8 cellular contexts compared by ENCODE assay signal in genomic region chr15:74365619-74366445, GRCh38. TPM values are rescaled to one million over a fixed set of nuclear protein-coding genes. Genes with fewer than 3 reads are reported as not detected.
DNase-seq lines count a peak whose midpoint lies in the region; ATAC-seq and TF ChIP-seq lines count a peak whose summit lies in the region.

No MANE protein-coding gene starts in this region.

- H3K36me3 ChIP-seq in mesenchymal stem cell (ENCODE audit: control insufficient read depth in 1 of 2, insufficient read depth in 2 of 2, low read depth in 1 of 2, low read length in 2 of 2) = no peaks in the 10 kb centered on the region
- no peaks in the 10 kb centered on the region for H3K36me3 ChIP-seq in upper lobe of left lung

- H3K4me1 Mint-ChIP-seq in effector memory CD8-positive, alpha-beta T cell (ENCODE audit: low read depth in 2 of 2) = peaks cover 0 to 4% of the 10 kb centered on the region in 2 donors

- no peak overlapping the region for H2AK5ac ChIP-seq in mesenchymal stem cell (ENCODE audit: low read length, severe bottlenecking)

- H3K4me3 ChIP-seq in mesenchymal stem cell (ENCODE audit: insufficient read depth in 1 of 2, low read depth in 1 of 2, low read length in 2 of 2) = peak overlapping the region; percentile 62 to 85
- H3K4me3 ChIP-seq in upper lobe of left lung = peak overlapping the region; percentile 17 to 69 (median 56)

- H3K27me3 Mint-ChIP-seq in effector memory CD8-positive, alpha-beta T cell = peaks cover 32 to 64% of the 10 kb centered on the region in 2 donors

- H4K8ac ChIP-seq in mesenchymal stem cell (ENCODE audit: low read length) = peak overlapping the region; percentile 70

- H3K9me3 ChIP-seq in mesenchymal stem cell (ENCODE audit: control insufficient read depth, low read length) = no peaks in the 10 kb centered on the region
- H3K9me3 ChIP-seq in upper lobe of left lung = no peaks in the 10 kb centered on the region

- no peak overlapping the region for H2BK5ac ChIP-seq in mesenchymal stem cell (ENCODE audit: low read depth, low read length, poor library complexity, severe bottlenecking)

- in situ Hi-C loops in ACHN (cut with HindIII; ENCODE audit: low pct_ligation_motif_present, low pct_unique_long_range_greater_than_20kb, low sequenced_read_pairs) = no loop called here

- peak overlapping the region in 1 of 2 experiments; percentile 74 for H3K23ac ChIP-seq in mesenchymal stem cell (ENCODE audit: low read length in 2 of 2)

- peak overlapping the region; percentile 94 for H2AFZ ChIP-seq in mesenchymal stem cell (ENCODE audit: low read depth, low read length)

- ATAC-seq in effector memory CD8-positive, alpha-beta T cell (replicated peaks) = peak; percentile 51
- ATAC-seq in upper lobe of left lung (ENCODE audit: low FRiP score in 2 of 2) = peak; percentile 81 to 92

- peak overlapping the region; percentile 58 to 75 for H3K18ac ChIP-seq in mesenchymal stem cell (ENCODE audit: low read depth in 1 of 2, low read length in 2 of 2)

- no peak overlapping the region for H3K27ac Mint-ChIP-seq in effector memory CD8-positive, alpha-beta T cell

- no peak overlapping the region for H2BK120ac ChIP-seq in mesenchymal stem cell (ENCODE audit: low read depth, low read length)

- peak overlapping the region; percentile 92 for H3K9ac ChIP-seq in mesenchymal stem cell (ENCODE audit: low read length)

- H3K36me3 Mint-ChIP-seq in effector memory CD8-positive, alpha-beta T cell (ENCODE audit: insufficient read depth) = peaks cover 3% of the 10 kb centered on the region

- peak overlapping the region; percentile 69 to 77 for H3K4me3 Mint-ChIP-seq in effector memory CD8-positive, alpha-beta T cell

- peak overlapping the region; percentile 62 to 77 for H3K4ac ChIP-seq in mesenchymal stem cell (ENCODE audit: low read depth in 1 of 2, low read length in 2 of 2)

- TF ChIP-seq POLR2A in upper lobe of left lung (IDR thresholded peaks at IDR 0.05) = peak in 1 of 4 donors; percentile 52

- H3K27ac ChIP-seq in mesenchymal stem cell (ENCODE audit: low read length, poor library complexity, severe bottlenecking) (no peak overlapping the region), upper lobe of left lung (peak overlapping the region in 3 of 4 donors; percentile 2 to 62 (median 61))

- DNase-seq in ACHN (peak; percentile 73), Kasumi-1 (lab: John Stamatoyannopoulos, UW) (peak; percentile 12 to 15), mesenchymal stem cell (peak; percentile 61), upper lobe of left lung (peak; percentile 56 to 91), hippocampal formation (lab: John Stamatoyannopoulos, UW) (no peak), GF-D8 (lab: John Stamatoyannopoulos, UW) (no peak)
- no peak for DNase-seq in effector memory CD8-positive, alpha-beta T cell
- no peak for DNase-seq in central memory CD4-positive, alpha-beta T cell

- H3K4me2 ChIP-seq in mesenchymal stem cell (ENCODE audit: low read length, poor library complexity, severe bottlenecking) = peak overlapping the region; percentile 90

- H2BK12ac ChIP-seq in mesenchymal stem cell (ENCODE audit: low read length in 2 of 2) = peak overlapping the region in 1 of 2 experiments; percentile 23

- H3K14ac ChIP-seq in mesenchymal stem cell (ENCODE audit: low read length in 2 of 2) = peak overlapping the region; percentile 40 to 70

- no peak for TF ChIP-seq CTCF in upper lobe of left lung (IDR thresholded peaks at IDR 0.05)

- WGBS in mesenchymal stem cell = 12% methylated on average over 39 of the region's 75 CpGs
- WGBS in upper lobe of left lung, 2 donors = 6 to 7% methylated on average over 43 to 45 of the region's 75 CpGs

- no peaks in the 10 kb centered on the region for H3K79me1 ChIP-seq in mesenchymal stem cell (replicated peaks; ENCODE audit: low read length, poor library complexity, severe bottlenecking)

- peaks cover 12% of the 10 kb centered on the region for H3K4me1 ChIP-seq in mesenchymal stem cell (ENCODE audit: control insufficient read depth, insufficient read depth, low read depth, low read length)
- H3K4me1 ChIP-seq in upper lobe of left lung = peaks cover 0 to 17% (median 11%) of the 10 kb centered on the region in 4 donors

- H3K27me3 ChIP-seq in mesenchymal stem cell (ENCODE audit: control insufficient read depth in 1 of 2, insufficient read depth in 1 of 2, low read length in 2 of 2) = peaks cover 0 to 30% of the 10 kb centered on the region in 2 experiments
- H3K27me3 ChIP-seq in upper lobe of left lung = no peaks in the 10 kb centered on the region

- no peak for TF ChIP-seq EP300 in upper lobe of left lung (IDR thresholded peaks at IDR 0.05)

- H2BK15ac ChIP-seq in mesenchymal stem cell (ENCODE audit: low read depth, poor library complexity, severe bottlenecking) = no peak overlapping the region

- H4K91ac ChIP-seq in mesenchymal stem cell (ENCODE audit: low read length) = peak overlapping the region; percentile 53

- H3K9me3 Mint-ChIP-seq in effector memory CD8-positive, alpha-beta T cell = no peaks in the 10 kb centered on the region

RNA-seq across cellular contexts. Expression of gene CYP11A1, which starts 1.6 kb away (rescaled TPM):
- 0.08 TPM for polyA plus RNA-seq in mesenchymal stem cell (2013, experiment 1 of 2)
- polyA plus RNA-seq in mesenchymal stem cell (2013, experiment 2 of 2) = 0.07 TPM
- 1 to 10 TPM in 4 of 6 donors, under 1 TPM in 1, not detected in 1; 0.91 to 8.4 (median 1.1) TPM for total RNA-seq in upper lobe of left lung

Comparison
In these comparisons a context has a peak if more than half of its experiments do, and no peak if none do; other contexts are left out.
1. DNase-seq: peak in ACHN (single experiment), Kasumi-1 (2 of 2), mesenchymal stem cell (single experiment) and upper lobe of left lung (2 of 2); none in effector memory CD8-positive, alpha-beta T cell (0 of 3), hippocampal formation (0 of 2), central memory CD4-positive, alpha-beta T cell (single experiment) and GF-D8 (single experiment).